9 cellular contexts compared by ENCODE assay signal in genomic region chr17:74417178-74418045, GRCh38. TPM values are rescaled to one million over a fixed set of nuclear protein-coding genes. Genes with fewer than 3 reads are reported as not detected.
DNase-seq lines count a peak whose midpoint lies in the region; ATAC-seq, FAIRE-seq and TF ChIP-seq lines count a peak whose summit lies in the region.
"Had no signal": no experiment of that assay in that cellular context is flagged by ENCODE, and none has a peak within 500 bp of the region (broad histone marks: within the 10 kb centered on the region; RNA-seq: fewer than 3 reads in every experiment).

No MANE protein-coding gene starts in this region.

- no peaks in the 10 kb centered on the region for H3K9me3 Mint-ChIP-seq in CD8-positive, alpha-beta memory T cell
- H3K9me3 Mint-ChIP-seq: T-helper 1 cell treated with Interleukin-12 subunit alpha and Interleukin-12 subunit beta and Interleukin-4 antibody, amounts not matched to agents 30 μg/mL and 1 μg/mL, for 36 hours had no signal

- no peaks in the 10 kb centered on the region for H3K4me1 ChIP-seq in right cardiac atrium (ENCODE audit: control insufficient read depth, insufficient read depth, low read length)
- no peaks in the 10 kb centered on the region for H3K4me1 ChIP-seq in right atrium auricular region
- H3K4me1 ChIP-seq in upper lobe of right lung = no peaks in the 10 kb centered on the region
- H3K4me1 ChIP-seq in CD8-positive, alpha-beta memory T cell (ENCODE audit: insufficient read depth, low read length) = no peaks in the 10 kb centered on the region

- CTCF ChIA-PET in CD8-positive, alpha-beta memory T cell (lab: Charles Lee) = interaction anchor here (1.5 kb wide), 1 partner anchor 48 kb away, joined by 3 read pairs; no protein-coding TSS in a partner anchor

- H3K27me3 ChIP-seq in right cardiac atrium (ENCODE audit: control insufficient read depth, insufficient read depth) (no peaks in the 10 kb centered on the region), right atrium auricular region (no peaks in the 10 kb centered on the region), bronchial epithelial cell (ENCODE audit: control insufficient read depth, insufficient read depth, low read length) (no peaks in the 10 kb centered on the region), upper lobe of right lung (no peaks in the 10 kb centered on the region)
- H3K27me3 ChIP-seq in CD8-positive, alpha-beta memory T cell (ENCODE audit: insufficient read depth, low read length, poor library complexity, severe bottlenecking) = no peaks in the 10 kb centered on the region

- no peaks in the 10 kb centered on the region for H3K4me1 Mint-ChIP-seq in CD8-positive, alpha-beta memory T cell

- no peak overlapping the region for H3K27ac Mint-ChIP-seq in CD8-positive, alpha-beta memory T cell
- H3K27ac Mint-ChIP-seq: T-helper 1 cell treated with Interleukin-12 subunit alpha and Interleukin-12 subunit beta and Interleukin-4 antibody, amounts not matched to agents 30 μg/mL and 1 μg/mL, for 36 hours had no signal

- H3K9me3 ChIP-seq in right cardiac atrium (ENCODE audit: control insufficient read depth, low read length) = no peaks in the 10 kb centered on the region
- H3K9me3 ChIP-seq in right atrium auricular region = no peaks in the 10 kb centered on the region
- no peaks in the 10 kb centered on the region for H3K9me3 ChIP-seq in upper lobe of right lung
- H3K9me3 ChIP-seq in CD8-positive, alpha-beta memory T cell (ENCODE audit: low read length) = no peaks in the 10 kb centered on the region

- H3K4me3 Mint-ChIP-seq in CD8-positive, alpha-beta memory T cell = no peak overlapping the region
- H3K4me3 Mint-ChIP-seq: T-helper 1 cell treated with Interleukin-12 subunit alpha and Interleukin-12 subunit beta and Interleukin-4 antibody, amounts not matched to agents 30 μg/mL and 1 μg/mL, for 36 hours had no signal

- peak; percentile 36 for FAIRE-seq in bronchial epithelial cell (lab: Jason Lieb, UNC)

- H3K27ac ChIP-seq in right cardiac atrium (ENCODE audit: low read length) (no peak overlapping the region), right atrium auricular region (no peak overlapping the region), upper lobe of right lung (no peak overlapping the region)
- H3K27ac ChIP-seq in CD8-positive, alpha-beta memory T cell (ENCODE audit: low read depth, low read length) = no peak overlapping the region

- peaks cover 13 to 27% of the 10 kb centered on the region in 2 donors for H3K27me3 Mint-ChIP-seq in CD8-positive, alpha-beta memory T cell

- intact Hi-C loops in right cardiac atrium (cut with DNase I) = no loop called here
- intact Hi-C loops in upper lobe of right lung (cut with DNase I) = no loop called here

- WGBS in right cardiac atrium = 80% methylated on average over 12 of the region's 12 CpGs

- no peaks in the 10 kb centered on the region for H3K36me3 Mint-ChIP-seq in CD8-positive, alpha-beta memory T cell

- DNase-seq in right cardiac atrium (no peak), right atrium auricular region (ENCODE audit: low spot score) (no peak), bronchial epithelial cell (ENCODE audit: low read depth) (peak; percentile 89), upper lobe of right lung (no peak), SHP77 (lab: John Stamatoyannopoulos, UW) (no peak), GF-D8 (lab: John Stamatoyannopoulos, UW) (no peak)
- no peak for DNase-seq in CD8-positive, alpha-beta memory T cell

- POLR2A ChIA-PET in CD8-positive, alpha-beta memory T cell (lab: Charles Lee) = no interaction called here

- H3K36me3 ChIP-seq in right atrium auricular region = no peaks in the 10 kb centered on the region
- H3K36me3 ChIP-seq in bronchial epithelial cell (ENCODE audit: control insufficient read depth, insufficient read depth, low read length) = no peaks in the 10 kb centered on the region
- H3K36me3 ChIP-seq in upper lobe of right lung = no peaks in the 10 kb centered on the region
- no peaks in the 10 kb centered on the region for H3K36me3 ChIP-seq in CD8-positive, alpha-beta memory T cell (ENCODE audit: insufficient read depth, low read length)

- ATAC-seq in right cardiac atrium (peak; percentile 36), HG03432 (IDR thresholded peaks at IDR 0.05; ENCODE audit: unreplicated experiment) (peak; percentile 76), upper lobe of right lung (peak; percentile 41)

- TF ChIP-seq CTCF in right atrium auricular region (IDR thresholded peaks at IDR 0.05) = no peak
- no peak for TF ChIP-seq CTCF in bronchial epithelial cell (IDR thresholded peaks at IDR 0.05; ENCODE audit: insufficient read depth, low read length, severe bottlenecking)
- TF ChIP-seq CTCF in upper lobe of right lung (IDR thresholded peaks at IDR 0.05) = no peak

- H3K4me3 ChIP-seq in right cardiac atrium (ENCODE audit: low read length) (no peak overlapping the region), right atrium auricular region (no peak overlapping the region), bronchial epithelial cell (ENCODE audit: low read depth, low read length) (no peak overlapping the region), upper lobe of right lung (no peak overlapping the region)
- no peak overlapping the region for H3K4me3 ChIP-seq in CD8-positive, alpha-beta memory T cell (ENCODE audit: low read length)

RNA-seq across cellular contexts. Expression of gene GPRC5C, which starts 14.5 kb away (rescaled TPM):
- total RNA-seq in right cardiac atrium (10 to 100 TPM; 27.3 to 40.8 (median 32.1) TPM), right atrium auricular region (10 to 100 TPM; 39.0 to 48.0 TPM), bronchial epithelial cell (15.4 and 15.5 TPM in 2 replicates), upper lobe of right lung (48.6 TPM)
- 26.5 TPM for polyA plus RNA-seq in right cardiac atrium
- under 1 TPM in 1 of 2 experiments, not detected in 1; 0.27 TPM for total RNA-seq in CD8-positive, alpha-beta memory T cell
- polyA plus RNA-seq in CD8-positive, alpha-beta memory T cell = not detected

RNA-seq across cellular contexts. Expression of gene CD300A, which starts 49.0 kb away (rescaled TPM):
- total RNA-seq in right cardiac atrium (1 to 10 TPM; 4.8 to 5.7 (median 5.4) TPM), right atrium auricular region (1 to 10 TPM; 2.0 to 7.8 TPM), bronchial epithelial cell (not detected in 2 replicates), upper lobe of right lung (17.5 TPM)
- 2.2 TPM for polyA plus RNA-seq in right cardiac atrium
- 1 to 10 TPM; 3.1 to 3.8 TPM for total RNA-seq in CD8-positive, alpha-beta memory T cell
- polyA plus RNA-seq in CD8-positive, alpha-beta memory T cell = 121 TPM

RNA-seq across cellular contexts. Expression of gene GPR142, which starts 50.1 kb away (rescaled TPM):
- total RNA-seq in right cardiac atrium = not detected
- not detected for polyA plus RNA-seq in right cardiac atrium
- not detected for total RNA-seq in right atrium auricular region
- total RNA-seq in bronchial epithelial cell = not detected in 2 replicates
- not detected for total RNA-seq in upper lobe of right lung
- not detected for total RNA-seq in CD8-positive, alpha-beta memory T cell
- polyA plus RNA-seq in CD8-positive, alpha-beta memory T cell = not detected

RNA-seq across cellular contexts. Expression of gene BTBD17, which starts 55.7 kb away (rescaled TPM):
- total RNA-seq in right cardiac atrium (not detected), right atrium auricular region (not detected), bronchial epithelial cell (not detected in 2 replicates), upper lobe of right lung (not detected)
- polyA plus RNA-seq in right cardiac atrium = not detected
- total RNA-seq in CD8-positive, alpha-beta memory T cell = not detected
- not detected for polyA plus RNA-seq in CD8-positive, alpha-beta memory T cell

Comparison
In these comparisons a context has a peak if more than half of its experiments do, and no peak if none do; other contexts are left out.
1. RNA of gene GPRC5C, which starts 14.5 kb away (total RNA-seq): 48.6 TPM in upper lobe of right lung (single experiment), 39.0 to 48.0 TPM in right atrium auricular region, 27.3 to 40.8 TPM in right cardiac atrium and 15.4 to 15.5 TPM in bronchial epithelial cell; 0.27 TPM in CD8-positive, alpha-beta memory T cell; every median in the first group is over 10 times any median in the second.
2. Peak in every context shown above with its lines, with median percentiles within 50 percentile points of each other: ATAC-seq.